ENCODE assay signal across 9 cellular contexts in the genomic region with DNA sequence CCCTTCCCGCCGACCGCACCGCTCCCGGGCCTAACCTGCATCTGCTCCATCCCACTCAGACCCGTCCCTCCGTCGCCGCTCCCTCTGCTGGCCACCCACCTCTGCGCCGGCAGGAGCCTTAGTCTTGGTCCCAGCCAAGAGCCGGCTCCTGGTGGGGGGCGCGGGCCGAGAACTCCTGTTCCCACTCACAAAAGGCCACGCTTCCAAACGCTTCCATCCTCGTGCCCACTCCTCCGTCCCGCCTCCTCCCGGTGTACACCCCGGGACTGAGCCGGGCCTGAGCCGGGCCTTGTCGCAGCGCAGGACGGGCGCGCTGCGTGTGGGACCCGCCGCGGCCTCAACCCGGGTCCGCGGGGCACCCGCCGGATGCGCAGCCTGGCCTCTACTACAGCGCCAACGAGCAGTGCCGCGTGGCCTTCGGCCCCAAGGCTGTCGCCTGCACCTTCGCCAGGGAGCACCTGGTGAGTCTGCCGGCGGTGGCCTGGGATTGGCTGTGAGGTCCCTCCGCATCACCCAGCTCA. TPM values are rescaled to one million over a fixed set of nuclear protein-coding genes. Genes with fewer than 3 reads are reported as not detected.
DNase-seq lines count a peak whose midpoint lies in the region; ATAC-seq and TF ChIP-seq lines count a peak whose summit lies in the region.
"Had no signal": no experiment of that assay in that cellular context is flagged by ENCODE, and none has a peak within 500 bp of the region (broad histone marks: within the 10 kb centered on the region; RNA-seq: fewer than 3 reads in every experiment).

No MANE protein-coding gene starts in this region.

- H3K9me3 Mint-ChIP-seq in GM23338 (peaks cover 15% of the 10 kb centered on the region; the same call in 2 of the 3 replicates), memory B cell (no peaks in the 10 kb centered on the region)

- H3K9me2 ChIP-seq in GM23338 (ENCODE audit: insufficient read depth): no peaks in the 10 kb centered on the region

- peak overlapping the region; percentile 67 for H3K4me3 Mint-ChIP-seq in GM23338
- peak overlapping the region; percentile 87 for H3K4me3 Mint-ChIP-seq in memory B cell

- H3K36me3 Mint-ChIP-seq in GM23338 (ENCODE audit: low read depth) (peaks cover 13% of the 10 kb centered on the region), memory B cell (no peaks in the 10 kb centered on the region)

- peaks cover 7% of the 10 kb centered on the region; the same call in 2 of the 3 replicates for H3K4me1 Mint-ChIP-seq in GM23338
- peaks cover 8% of the 10 kb centered on the region for H3K4me1 Mint-ChIP-seq in memory B cell

- H3K27me3 Mint-ChIP-seq in GM23338 (ENCODE audit: insufficient read depth, low read depth, poor library complexity) (peaks cover 20% of the 10 kb centered on the region), memory B cell (peaks cover 2% of the 10 kb centered on the region)

- H3K27me3 ChIP-seq in GM23338 (ENCODE audit: insufficient read depth): peaks cover 6% of the 10 kb centered on the region

- H2AFZ ChIP-seq in GM23338: peak overlapping the region; percentile 93

- H3K4me3 ChIP-seq in GM23338 (peak overlapping the region; percentile 70), cardiac fibroblast (replicated peaks in 1 of 2; ENCODE audit: low read depth in 2 of 2, low read length in 2 of 2) (no peak overlapping the region)

- H3K4me2 ChIP-seq in GM23338: peak overlapping the region; percentile 80

- peaks cover 6% of the 10 kb centered on the region for H3F3A ChIP-seq in GM23338 (replicated peaks; ENCODE audit: low read depth)

- H3K27ac Mint-ChIP-seq in GM23338 (no peak overlapping the region), memory B cell (peak overlapping the region; percentile 17)

- DNase-seq in AG20443 (ENCODE audit: low spot score): peak; percentile 65
- DNase-seq in GM23338 (ENCODE audit: low spot score): peak; percentile 92
- DNase-seq in cardiac fibroblast (ENCODE audit: low read depth in 2 of 2): peak; percentile 9 to 26
- DNase-seq in memory B cell (ENCODE audit: low spot score in 2 of 2): no peak
- no peak for DNase-seq in DMS153 treated with DMSO at 0.1 percent for 48 hours (lab: John Stamatoyannopoulos, UW; ENCODE audit: unreplicated experiment)
- no peak for DNase-seq in amygdala (lab: John Stamatoyannopoulos, UW)
- DNase-seq: NCI-H1417 had no signal

- no peaks in the 10 kb centered on the region for H3K36me3 ChIP-seq in GM23338 (ENCODE audit: insufficient read depth)

- no peak overlapping the region for H3K27ac ChIP-seq in GM23338 (ENCODE audit: low read depth)

- TF ChIP-seq CTCF in GM23338 (conservative IDR thresholded peaks at IDR 0.05; ENCODE audit: low read depth in 2 of 2): peak; percentile 59 to 66
- peak; percentile 49 for TF ChIP-seq CTCF in cardiac fibroblast (IDR thresholded peaks at IDR 0.05; ENCODE audit: low read depth, low read length)

- ATAC-seq in GM23338 (peak; percentile 82), memory B cell (ENCODE audit: low read depth) (peak; percentile 74), GM21367 (IDR thresholded peaks at IDR 0.05; ENCODE audit: unreplicated experiment) (no peak), GM18861 (IDR thresholded peaks at IDR 0.05; ENCODE audit: unreplicated experiment) (no peak)

- peaks cover 4% of the 10 kb centered on the region; the same call in 1 of the 2 replicates for H3K4me1 ChIP-seq in GM23338 (ENCODE audit: insufficient read depth)

- no peaks in the 10 kb centered on the region for H3K79me2 ChIP-seq in GM23338 (replicated peaks; ENCODE audit: insufficient read depth)

- no peaks in the 10 kb centered on the region for H4K20me1 ChIP-seq in GM23338 (replicated peaks; ENCODE audit: insufficient read depth)

TF ChIP-seq in GM23338, 12 proteins besides CTCF, POLR2A, EP300 and RAD21:
- TF ChIP-seq, protein P1, sequence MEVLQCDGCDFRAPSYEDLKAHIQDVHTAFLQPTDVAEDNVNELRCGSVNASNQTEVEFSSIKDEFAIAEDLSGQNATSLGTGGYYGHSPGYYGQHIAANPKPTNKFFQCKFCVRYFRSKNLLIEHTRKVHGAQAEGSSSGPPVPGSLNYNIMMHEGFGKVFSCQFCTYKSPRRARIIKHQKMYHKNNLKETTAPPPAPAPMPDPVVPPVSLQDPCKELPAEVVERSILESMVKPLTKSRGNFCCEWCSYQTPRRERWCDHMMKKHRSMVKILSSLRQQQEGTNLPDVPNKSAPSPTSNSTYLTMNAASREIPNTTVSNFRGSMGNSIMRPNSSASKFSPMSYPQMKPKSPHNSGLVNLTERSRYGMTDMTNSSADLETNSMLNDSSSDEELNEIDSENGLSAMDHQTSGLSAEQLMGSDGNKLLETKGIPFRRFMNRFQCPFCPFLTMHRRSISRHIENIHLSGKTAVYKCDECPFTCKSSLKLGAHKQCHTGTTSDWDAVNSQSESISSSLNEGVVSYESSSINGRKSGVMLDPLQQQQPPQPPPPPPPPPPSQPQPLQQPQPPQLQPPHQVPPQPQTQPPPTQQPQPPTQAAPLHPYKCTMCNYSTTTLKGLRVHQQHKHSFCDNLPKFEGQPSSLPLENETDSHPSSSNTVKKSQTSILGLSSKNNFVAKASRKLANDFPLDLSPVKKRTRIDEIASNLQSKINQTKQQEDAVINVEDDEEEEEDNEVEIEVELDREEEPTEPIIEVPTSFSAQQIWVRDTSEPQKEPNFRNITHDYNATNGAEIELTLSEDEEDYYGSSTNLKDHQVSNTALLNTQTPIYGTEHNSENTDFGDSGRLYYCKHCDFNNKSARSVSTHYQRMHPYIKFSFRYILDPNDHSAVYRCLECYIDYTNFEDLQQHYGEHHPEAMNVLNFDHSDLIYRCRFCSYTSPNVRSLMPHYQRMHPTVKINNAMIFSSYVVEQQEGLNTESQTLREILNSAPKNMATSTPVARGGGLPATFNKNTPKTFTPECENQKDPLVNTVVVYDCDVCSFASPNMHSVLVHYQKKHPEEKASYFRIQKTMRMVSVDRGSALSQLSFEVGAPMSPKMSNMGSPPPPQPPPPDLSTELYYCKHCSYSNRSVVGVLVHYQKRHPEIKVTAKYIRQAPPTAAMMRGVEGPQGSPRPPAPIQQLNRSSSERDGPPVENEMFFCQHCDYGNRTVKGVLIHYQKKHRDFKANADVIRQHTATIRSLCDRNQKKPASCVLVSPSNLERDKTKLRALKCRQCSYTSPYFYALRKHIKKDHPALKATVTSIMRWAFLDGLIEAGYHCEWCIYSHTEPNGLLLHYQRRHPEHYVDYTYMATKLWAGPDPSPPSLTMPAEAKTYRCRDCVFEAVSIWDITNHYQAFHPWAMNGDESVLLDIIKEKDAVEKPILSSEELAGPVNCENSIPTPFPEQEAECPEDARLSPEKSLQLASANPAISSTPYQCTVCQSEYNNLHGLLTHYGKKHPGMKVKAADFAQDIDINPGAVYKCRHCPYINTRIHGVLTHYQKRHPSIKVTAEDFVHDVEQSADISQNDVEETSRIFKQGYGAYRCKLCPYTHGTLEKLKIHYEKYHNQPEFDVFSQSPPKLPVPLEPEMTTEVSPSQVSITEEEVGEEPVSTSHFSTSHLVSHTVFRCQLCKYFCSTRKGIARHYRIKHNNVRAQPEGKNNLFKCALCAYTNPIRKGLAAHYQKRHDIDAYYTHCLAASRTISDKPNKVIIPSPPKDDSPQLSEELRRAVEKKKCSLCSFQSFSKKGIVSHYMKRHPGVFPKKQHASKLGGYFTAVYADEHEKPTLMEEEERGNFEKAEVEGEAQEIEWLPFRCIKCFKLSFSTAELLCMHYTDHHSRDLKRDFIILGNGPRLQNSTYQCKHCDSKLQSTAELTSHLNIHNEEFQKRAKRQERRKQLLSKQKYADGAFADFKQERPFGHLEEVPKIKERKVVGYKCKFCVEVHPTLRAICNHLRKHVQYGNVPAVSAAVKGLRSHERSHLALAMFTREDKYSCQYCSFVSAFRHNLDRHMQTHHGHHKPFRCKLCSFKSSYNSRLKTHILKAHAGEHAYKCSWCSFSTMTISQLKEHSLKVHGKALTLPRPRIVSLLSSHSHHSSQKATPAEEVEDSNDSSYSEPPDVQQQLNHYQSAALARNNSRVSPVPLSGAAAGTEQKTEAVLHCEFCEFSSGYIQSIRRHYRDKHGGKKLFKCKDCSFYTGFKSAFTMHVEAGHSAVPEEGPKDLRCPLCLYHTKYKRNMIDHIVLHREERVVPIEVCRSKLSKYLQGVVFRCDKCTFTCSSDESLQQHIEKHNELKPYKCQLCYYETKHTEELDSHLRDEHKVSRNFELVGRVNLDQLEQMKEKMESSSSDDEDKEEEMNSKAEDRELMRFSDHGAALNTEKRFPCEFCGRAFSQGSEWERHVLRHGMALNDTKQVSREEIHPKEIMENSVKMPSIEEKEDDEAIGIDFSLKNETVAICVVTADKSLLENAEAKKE (CRISPR knock-in tag; IDR thresholded peaks at IDR 0.05): no peak
- peak; percentile 38 for TF ChIP-seq POLR2AphosphoS5 (IDR thresholded peaks at IDR 0.05; ENCODE audit: low read depth)

RNA-seq across cellular contexts. Expression of a gene that starts 7.5 kb away (rescaled TPM):
- 3.1 and 6.0 TPM in 2 replicates for total RNA-seq in GM23338 (2014; rRNA removed; shearing (Covaris generic))
- 4.4 and 6.0 TPM in 2 replicates for polyA plus RNA-seq in GM23338 (2016; fragmentation: Nextera tagmentation; extraction: Ambion mirVana)

RNA-seq across cellular contexts. Expression of a gene that starts 11.9 kb away (rescaled TPM):
- total RNA-seq in GM23338 (2014; rRNA removed; shearing (Covaris generic)): 34.3 and 36.3 TPM in 2 replicates
- polyA plus RNA-seq in GM23338 (2016; fragmentation: Nextera tagmentation; extraction: Ambion mirVana): 31.1 and 38.1 TPM in 2 replicates

RNA-seq across cellular contexts. Expression of a gene that starts 30.1 kb away (rescaled TPM):
- total RNA-seq in GM23338 (2014; rRNA removed; shearing (Covaris generic)): 12.0 and 18.2 TPM in 2 replicates
- polyA plus RNA-seq in GM23338 (2016; fragmentation: Nextera tagmentation; extraction: Ambion mirVana): 4.5 and 5.8 TPM in 2 replicates

RNA-seq across cellular contexts. Expression of a gene that starts 49.2 kb away (rescaled TPM):
- total RNA-seq in GM23338 (2014; rRNA removed; shearing (Covaris generic)): 30.9 and 39.3 TPM in 2 replicates
- 17.5 and 17.6 TPM in 2 replicates for polyA plus RNA-seq in GM23338 (2016; fragmentation: Nextera tagmentation; extraction: Ambion mirVana)

RNA-seq across cellular contexts. Expression of a gene that starts 53.5 kb away (rescaled TPM):
- not detected in 2 replicates for total RNA-seq in GM23338 (2014; rRNA removed; shearing (Covaris generic))
- polyA plus RNA-seq in GM23338 (2016; fragmentation: Nextera tagmentation; extraction: Ambion mirVana): 0.57 TPM in 1 of 2 replicates, not detected in the other

Comparison
In these comparisons a context has a peak if more than half of its experiments do, and no peak if none do; other contexts are left out.
1. DNase-seq: peak in AG20443 (single experiment), GM23338 (single experiment) and cardiac fibroblast (2 of 2); none in memory B cell (0 of 2), DMS153 treated with DMSO at 0.1 percent for 48 hours (single experiment) and amygdala (0 of 56).
2. ATAC-seq: peak in GM23338 (single experiment) and memory B cell (single experiment); none in GM21367 (single experiment) and GM18861 (single experiment).